20 cellular contexts compared by ENCODE assay signal in the genomic region with DNA sequence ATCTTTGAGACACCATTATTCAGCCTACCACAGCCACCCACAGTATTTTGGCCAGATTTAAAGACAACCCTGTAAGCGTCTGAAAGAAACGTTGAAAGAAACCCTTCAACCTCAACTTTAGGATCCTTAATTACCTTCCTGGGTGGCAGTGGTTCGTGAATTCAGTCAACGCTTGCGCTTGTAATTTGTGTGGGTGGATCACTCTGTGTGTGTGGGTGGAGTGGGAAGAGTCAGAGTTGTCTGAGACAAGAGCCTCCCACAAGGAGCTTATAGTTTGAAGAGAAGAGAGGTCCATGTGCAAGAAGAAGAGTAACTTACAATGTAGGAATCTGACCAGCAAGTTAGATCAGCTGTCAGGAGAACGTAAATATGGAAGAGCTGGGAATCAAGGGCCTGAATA. TPM values are rescaled to one million over a fixed set of nuclear protein-coding genes. Genes with fewer than 3 reads are reported as not detected.
DNase-seq lines count a peak whose midpoint lies in the region; ATAC-seq, FAIRE-seq and TF ChIP-seq lines count a peak whose summit lies in the region.
"Had no signal": no experiment of that assay in that cellular context is flagged by ENCODE, and none has a peak within 500 bp of the region (broad histone marks: within the 10 kb centered on the region; RNA-seq: fewer than 3 reads in every experiment).

No MANE protein-coding gene starts in this region.

- H3K9me3 ChIP-seq in left ventricle myocardium inferior (replicated peaks): peaks cover 8% of the 10 kb centered on the region
- peaks cover 0 to 6% (median 4%) of the 10 kb centered on the region in 5 donors for H3K9me3 ChIP-seq in subcutaneous abdominal adipose tissue (ENCODE audit: control insufficient read depth in 5 of 5, low read length in 5 of 5)
- peaks cover 0 to 8% (median 2%) of the 10 kb centered on the region in 8 donors for H3K9me3 ChIP-seq in spleen

- H3K4me3 Mint-ChIP-seq in osteocyte (ENCODE audit: unreplicated experiment): no peak overlapping the region
- H3K4me3 Mint-ChIP-seq: CD14-positive monocyte; CD4-positive, alpha-beta memory T cell had no signal

- H3K4me1 Mint-ChIP-seq in osteocyte (ENCODE audit: unreplicated experiment): peaks cover 7% of the 10 kb centered on the region

- ATAC-seq in left ventricle myocardium superior (no peak), HG02852 (IDR thresholded peaks at IDR 0.05; ENCODE audit: unreplicated experiment) (no peak)
- ATAC-seq: HCT116 had no signal

- H3K36me3 ChIP-seq in left ventricle myocardium inferior (peaks cover 9% of the 10 kb centered on the region), bronchial epithelial cell (ENCODE audit: control insufficient read depth, insufficient read depth, low read length) (no peaks in the 10 kb centered on the region), subcutaneous abdominal adipose tissue (ENCODE audit: control insufficient read depth in 5 of 5, insufficient read depth in 5 of 5, low read length in 5 of 5) (peaks cover 0 to 4% (median 0%) of the 10 kb centered on the region in 5 donors), spleen (peaks cover 0 to 23% (median 2%) of the 10 kb centered on the region in 6 donors)

- peak; percentile 28 for FAIRE-seq in bronchial epithelial cell (lab: Jason Lieb, UNC)
- FAIRE-seq: GM12892, GM18507 had no signal

- TF ChIP-seq CTCF in left ventricle myocardium inferior (IDR thresholded peaks at IDR 0.05; ENCODE audit: borderline replicate concordance): no peak
- no peak for TF ChIP-seq CTCF in bronchial epithelial cell (IDR thresholded peaks at IDR 0.05; ENCODE audit: insufficient read depth, low read length, severe bottlenecking)
- TF ChIP-seq CTCF in osteocyte (IDR thresholded peaks at IDR 0.05): no peak
- TF ChIP-seq CTCF in spleen (IDR thresholded peaks at IDR 0.05 in 8 of 11, conservative IDR thresholded peaks at IDR 0.05 in 3 of 11): no peak

- no peak for DNase-seq in left ventricle myocardium inferior
- no peak for DNase-seq in left ventricle myocardium superior
- DNase-seq in bronchial epithelial cell (ENCODE audit: low read depth): no peak
- DNase-seq in osteocyte (ENCODE audit: extremely low spot score, unreplicated experiment): peak; percentile 5
- no peak for DNase-seq in NCI-H1048 (lab: John Stamatoyannopoulos, UW)
- DNase-seq in spleen: no peak
- DNase-seq: 8988T; CD4-positive, alpha-beta memory T cell; DMS153; DMS79; GDM1; GOT3; H7 had no signal

- no peak overlapping the region for H3K9ac ChIP-seq in subcutaneous abdominal adipose tissue (ENCODE audit: low read length in 5 of 5)
- H3K9ac ChIP-seq: BLaER1 had no signal

- peaks cover 5% of the 10 kb centered on the region for H3K9me3 Mint-ChIP-seq in osteocyte (ENCODE audit: unreplicated experiment)

- H3K27ac Mint-ChIP-seq in osteocyte (ENCODE audit: unreplicated experiment): no peak overlapping the region
- H3K27ac Mint-ChIP-seq: CD4-positive, alpha-beta memory T cell had no signal

- H3K4me1 ChIP-seq in left ventricle myocardium inferior: peaks cover 85% of the 10 kb centered on the region
- peaks cover 7 to 59% (median 47%) of the 10 kb centered on the region in 5 donors for H3K4me1 ChIP-seq in subcutaneous abdominal adipose tissue (ENCODE audit: control insufficient read depth in 5 of 5, insufficient read depth in 5 of 5, low read length in 5 of 5)
- peaks cover 0 to 72% (median 14%) of the 10 kb centered on the region in 6 donors for H3K4me1 ChIP-seq in spleen

- H3K4me3 ChIP-seq in left ventricle myocardium inferior (no peak overlapping the region), bronchial epithelial cell (ENCODE audit: low read depth, low read length) (no peak overlapping the region), subcutaneous abdominal adipose tissue (ENCODE audit: low read depth in 1 of 5, low read length in 5 of 5) (no peak overlapping the region), spleen (no peak overlapping the region)
- H3K4me3 ChIP-seq: BLaER1 had no signal

- no peaks in the 10 kb centered on the region for H3K27me3 ChIP-seq in left ventricle myocardium inferior (ENCODE audit: low read depth)
- no peaks in the 10 kb centered on the region for H3K27me3 ChIP-seq in bronchial epithelial cell (ENCODE audit: control insufficient read depth, insufficient read depth, low read length)
- H3K27me3 ChIP-seq in subcutaneous abdominal adipose tissue (ENCODE audit: control insufficient read depth in 5 of 5, insufficient read depth in 4 of 5, low read length in 5 of 5): no peaks in the 10 kb centered on the region
- H3K27me3 ChIP-seq in spleen (replicated peaks in 1 of 7): no peaks in the 10 kb centered on the region
- H3K27me3 ChIP-seq: BLaER1 had no signal

- peaks cover 5% of the 10 kb centered on the region for H3K36me3 Mint-ChIP-seq in osteocyte (ENCODE audit: unreplicated experiment)

- no peaks in the 10 kb centered on the region for H3K27me3 Mint-ChIP-seq in osteocyte (ENCODE audit: unreplicated experiment)
- H3K27me3 Mint-ChIP-seq: CD4-positive, alpha-beta memory T cell had no signal

- 93 to 99% (median 95%) methylated on average over 6 of the region's 6 CpGs for WGBS in spleen, 5 donors

- intact Hi-C loops in left ventricle myocardium inferior (cut with micrococcal nuclease) (no loop called here), left ventricle myocardium superior (cut with micrococcal nuclease) (no loop called here), spleen (cut with DNase I; ENCODE audit: low total_unique reads) (no loop called here)

- no peak for TF ChIP-seq POLR2A in spleen (IDR thresholded peaks at IDR 0.05)

- peak overlapping the region; percentile 3 for H3K27ac ChIP-seq in left ventricle myocardium inferior (replicated peaks)
- peak overlapping the region; percentile 40 for H3K27ac ChIP-seq in subcutaneous abdominal adipose tissue (ENCODE audit: low read depth, low read length)
- no peak overlapping the region for H3K27ac ChIP-seq in spleen
- H3K27ac ChIP-seq: BLaER1 had no signal

RNA-seq across cellular contexts. Expression of a gene that starts 8.4 kb away (rescaled TPM):
- total RNA-seq in left ventricle myocardium inferior (357 TPM), left ventricle myocardium superior (438 TPM), bronchial epithelial cell (2.3 and 6.1 TPM in 2 replicates), osteocyte (16.0 and 16.2 TPM in 2 replicates), spleen (10 to 100 TPM; 31.0 to 44.7 (median 38.1) TPM)
- 10 to 100 TPM; 44.9 to 59.4 (median 52.4) TPM for polyA plus RNA-seq in spleen

Comparison
In these comparisons a context has a peak if more than half of its experiments do, and no peak if none do; other contexts are left out.
1. H3K27ac ChIP-seq: peak in left ventricle myocardium inferior (single experiment) and subcutaneous abdominal adipose tissue (single experiment); none in spleen (0 of 8).